26 cellular contexts compared by ENCODE assay signal in genomic region chr3:31743690-31744089, GRCh38.
DNase-seq lines count a peak whose midpoint lies in the region; ATAC-seq, FAIRE-seq and TF ChIP-seq lines count a peak whose summit lies in the region.
"Had no signal": no experiment of that assay in that cellular context is flagged by ENCODE, and none has a peak within 500 bp of the region (broad histone marks: within the 10 kb centered on the region; RNA-seq: fewer than 3 reads in every experiment).

No MANE protein-coding gene starts in this region.

- peaks cover 26% of the 10 kb centered on the region for H3K4me1 Mint-ChIP-seq in type B pancreatic cell (ENCODE audit: unreplicated experiment)
- H3K4me1 Mint-ChIP-seq in WTC11 = peaks cover 6% of the 10 kb centered on the region; the same call in 1 of the 2 replicates
- H3K4me1 Mint-ChIP-seq: CD8-positive, alpha-beta memory T cell had no signal

- no peaks in the 10 kb centered on the region for H3K27me3 ChIP-seq in heart right ventricle
- H3K27me3 ChIP-seq in small intestine (ENCODE audit: control insufficient read depth in 2 of 2, insufficient read depth in 2 of 2, low read length in 2 of 2) = no peaks in the 10 kb centered on the region
- H3K27me3 ChIP-seq: foreskin keratinocyte, neutrophil had no signal

- CTCF ChIA-PET in WTC11 (lab: Charles Lee) = no interaction called here

- FAIRE-seq in small intestine (lab: Jason Lieb, UNC) = no peak
- FAIRE-seq: G401.6 had no signal

- peak overlapping the region; percentile 14; the same call in 1 of the 2 replicates for H3K27ac ChIP-seq in VCaP
- H3K27ac ChIP-seq in heart right ventricle = no peak overlapping the region
- no peak overlapping the region for H3K27ac ChIP-seq in small intestine (ENCODE audit: low read depth in 1 of 2, low read length in 1 of 2)
- H3K27ac ChIP-seq: foreskin keratinocyte, GM23248, neutrophil, PC-9 had no signal

- intact Hi-C loops in Right ventricle myocardium superior (cut with DNase I) (no loop called here), cardiac septum (cut with DNase I) (no loop called here), heart right ventricle (cut with DNase I) (no loop called here)

- H3K27me3 Mint-ChIP-seq in type B pancreatic cell = no peaks in the 10 kb centered on the region
- no peaks in the 10 kb centered on the region for H3K27me3 Mint-ChIP-seq in WTC11 (ENCODE audit: low read depth)
- H3K27me3 Mint-ChIP-seq: activated T-cell treated with anti-CD3 and anti-CD28 coated beads, Interleukin-2, amount 50 U/mL, for 24 hours; B cell; brain; stimulated activated naive CD8-positive, alpha-beta T cell treated with anti-CD3 and anti-CD28 coated beads, Interleukin-15, Interleukin-2, amounts not matched to agents 100 ng/mL and 50 ng/mL, for 24 hours had no signal

- peaks cover 5% of the 10 kb centered on the region for H3K36me3 Mint-ChIP-seq in type B pancreatic cell
- H3K36me3 Mint-ChIP-seq in WTC11 = peaks cover 7% of the 10 kb centered on the region; the same call in 1 of the 2 replicates
- H3K36me3 Mint-ChIP-seq: brain; CD8-positive, alpha-beta memory T cell had no signal

- no peak overlapping the region for H3K4me3 ChIP-seq in heart right ventricle
- H3K4me3 ChIP-seq in small intestine (ENCODE audit: low read depth in 1 of 2, low read length in 2 of 2) = no peak overlapping the region
- H3K4me3 ChIP-seq: GM23248, PC-9 had no signal

- H3K9me3 Mint-ChIP-seq in type B pancreatic cell (no peaks in the 10 kb centered on the region), WTC11 (no peaks in the 10 kb centered on the region)
- H3K9me3 Mint-ChIP-seq: activated T-cell treated with anti-CD3 and anti-CD28 coated beads, Interleukin-2, amount 50 U/mL, for 24 hours; CD8-positive, alpha-beta memory T cell; stimulated activated naive CD8-positive, alpha-beta T cell treated with anti-CD3 and anti-CD28 coated beads, Interleukin-15, Interleukin-2, amounts not matched to agents 100 ng/mL and 50 ng/mL, for 24 hours had no signal

- H3K4me3 Mint-ChIP-seq in type B pancreatic cell (no peak overlapping the region), WTC11 (no peak overlapping the region)
- H3K4me3 Mint-ChIP-seq: activated T-cell treated with anti-CD3 and anti-CD28 coated beads, Interleukin-2, amount 50 U/mL, for 24 hours; B cell; CD8-positive, alpha-beta memory T cell; stimulated activated naive CD8-positive, alpha-beta T cell treated with anti-CD3 and anti-CD28 coated beads, Interleukin-15, Interleukin-2, amounts not matched to agents 100 ng/mL and 50 ng/mL, for 24 hours had no signal

- peak; percentile 92 for ATAC-seq in Right ventricle myocardium superior (ENCODE audit: poor library complexity)
- ATAC-seq in heart right ventricle = peak in 6 of 8 donors; percentile 67 to 90 (median 74)
- ATAC-seq in HG03135 (IDR thresholded peaks at IDR 0.05; ENCODE audit: unreplicated experiment) = no peak
- ATAC-seq in WTC11 = no peak
- ATAC-seq: foreskin keratinocyte had no signal

- H3K36me3 ChIP-seq in heart right ventricle (no peaks in the 10 kb centered on the region), small intestine (ENCODE audit: control insufficient read depth in 2 of 2, insufficient read depth in 2 of 2, low read length in 2 of 2) (no peaks in the 10 kb centered on the region)
- H3K36me3 ChIP-seq: neutrophil had no signal

- POLR2A ChIA-PET in WTC11 (lab: Charles Lee) = no interaction called here

- TF ChIP-seq CTCF in VCaP (conservative IDR thresholded peaks at IDR 0.05) (no peak), heart right ventricle (IDR thresholded peaks at IDR 0.05) (no peak), type B pancreatic cell (conservative IDR thresholded peaks at IDR 0.05) (no peak), WTC11 (IDR thresholded peaks at IDR 0.05) (no peak)

- DNase-seq in Right ventricle myocardium superior (no peak), cardiac septum (ENCODE audit: low spot score) (no peak), heart right ventricle (peak in 1 of 2 donors; percentile 23), type B pancreatic cell (ENCODE audit: extremely low spot score, unreplicated experiment) (no peak), WTC11 (ENCODE audit: low spot score) (no peak), small intestine (no peak)
- DNase-seq: activated CD4-positive, alpha-beta T cell treated with anti-CD3 and anti-CD28 coated beads for 4 hours; activated T-cell treated with anti-CD3 and anti-CD28 coated beads, Interleukin-2, amount 50 U/mL, for 24 hours; CD8-positive, alpha-beta memory T cell; effector memory CD4-positive, alpha-beta T cell; foreskin keratinocyte; GM23248; Karpas-422; mesendoderm; MV-4-11; NCI-H187; NK-92 treated with Interleukin-12 subunit alpha and Interleukin-12 subunit beta, amount 100 ng/mL, for 24 hours; PC-9; SHP77 had no signal

- peaks cover 0 to 14% (median 0%) of the 10 kb centered on the region in 9 donors for H3K4me1 ChIP-seq in heart right ventricle
- H3K4me1 ChIP-seq in small intestine (ENCODE audit: control insufficient read depth in 2 of 2, insufficient read depth in 1 of 2, low read depth in 1 of 2, low read length in 1 of 2) = no peaks in the 10 kb centered on the region

- H3K9me3 ChIP-seq in heart right ventricle (no peaks in the 10 kb centered on the region), small intestine (ENCODE audit: control insufficient read depth, low read depth) (no peaks in the 10 kb centered on the region)
- H3K9me3 ChIP-seq: neutrophil had no signal

- WGBS in heart right ventricle, 2 donors = 25 to 49% methylated on average over 3 of the region's 3 CpGs
- 67 to 68% (median 67%) methylated on average over 3 of the region's 3 CpGs for WGBS in small intestine, 3 donors

- H3K27ac Mint-ChIP-seq in type B pancreatic cell (peak overlapping the region; percentile 5), WTC11 (no peak overlapping the region)
- H3K27ac Mint-ChIP-seq: activated T-cell treated with anti-CD3 and anti-CD28 coated beads, Interleukin-2, amount 50 U/mL, for 24 hours; B cell; CD8-positive, alpha-beta memory T cell; stimulated activated naive CD8-positive, alpha-beta T cell treated with anti-CD3 and anti-CD28 coated beads, Interleukin-15, Interleukin-2, amounts not matched to agents 100 ng/mL and 50 ng/mL, for 24 hours had no signal

TF ChIP-seq in WTC11, 78 proteins besides CTCF, POLR2A, EP300 and RAD21:
- TF ChIP-seq SMAD3 (CRISPR knock-in tag; IDR thresholded peaks at IDR 0.05; ENCODE audit: borderline replicate concordance) (no peak), MAX (CRISPR knock-in tag; IDR thresholded peaks at IDR 0.05) (no peak), NFE2L1 (CRISPR knock-in tag; IDR thresholded peaks at IDR 0.05) (no peak), TCF7 (CRISPR knock-in tag; IDR thresholded peaks at IDR 0.05; ENCODE audit: low read depth) (no peak), ZNF232 (CRISPR knock-in tag; IDR thresholded peaks at IDR 0.05) (no peak), PREB (CRISPR knock-in tag; IDR thresholded peaks at IDR 0.05; ENCODE audit: borderline replicate concordance) (no peak), FOXK1 (CRISPR knock-in tag; IDR thresholded peaks at IDR 0.05) (no peak), ZNF317 (CRISPR knock-in tag; IDR thresholded peaks at IDR 0.05; ENCODE audit: borderline replicate concordance, low read depth) (no peak), ZNF671 (CRISPR knock-in tag; IDR thresholded peaks at IDR 0.05) (no peak)

Comparison
In these comparisons a context has a peak if more than half of its experiments do, and no peak if none do; other contexts are left out.
1. ATAC-seq: peak in Right ventricle myocardium superior (single experiment) and heart right ventricle (6 of 8); none in HG03135 (single experiment) and WTC11 (single experiment).